In the genomic region with DNA sequence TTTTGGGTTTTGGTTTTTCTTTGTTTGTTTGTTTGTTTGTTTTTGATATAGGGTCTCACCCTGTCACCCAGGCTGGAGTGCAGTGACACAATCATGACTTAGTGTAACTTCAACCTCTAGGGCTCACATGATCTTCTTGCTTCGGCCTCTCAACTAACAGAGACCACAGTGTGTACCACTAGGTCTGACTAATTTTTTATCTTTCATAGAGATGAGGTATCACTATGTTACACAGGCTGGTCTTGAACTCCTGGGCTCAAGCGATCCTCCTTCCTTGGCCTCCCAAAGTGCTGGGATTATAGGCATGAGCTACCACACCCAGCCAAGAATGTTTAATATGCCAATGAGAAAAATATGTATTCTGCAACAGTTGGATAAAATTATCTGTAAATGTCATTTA, we compare ENCODE assay signal across 34 cellular contexts.
"Had no signal": no experiment of that assay in that cellular context is flagged by ENCODE, and none has a peak within 500 bp of the region (broad histone marks: within the 10 kb centered on the region; RNA-seq: fewer than 3 reads in every experiment).

No MANE protein-coding gene starts in this region.

- H3K27me3 ChIP-seq: MG63 had no signal

- H3K9me3 ChIP-seq: MG63 had no signal

- DNase-seq: Karpas-422, Kasumi-1, MG63, MM.1S, MV-4-11, NCI-H1048, NCI-H1092, NCI-H1092 treated with DMSO at 0.1 percent for 48 hours, NCI-H1105, NCI-H1105 treated with DMSO at 0.1 percent for 48 hours, NCI-H1417, NCI-H1417 treated with DMSO at 0.1 percent for 48 hours, NCI-H1436, NCI-H1436 treated with DMSO at 0.1 percent for 48 hours, NCI-H146, NCI-H1694, NCI-H1694 treated with DMSO at 0.1 percent for 48 hours, NCI-H187, NCI-H187 treated with DMSO at 0.1 percent for 48 hours, NCI-H1930, NCI-H2029, NCI-H2029 treated with DMSO at 0.1 percent for 48 hours, NCI-H2081, NCI-H2081 treated with DMSO at 0.1 percent for 48 hours, NCI-H2107, NCI-H2171, NCI-H2171 treated with DMSO at 0.1 percent for 48 hours, NCI-H2227 treated with DMSO at 0.1 percent for 48 hours, NCI-H226, NCI-H345, NCI-H446, NCI-H446 treated with DMSO at 0.1 percent for 48 hours, NCI-H510A, NCI-H510A treated with DMSO at 0.1 percent for 48 hours had no signal

- H3K36me3 ChIP-seq: MG63 had no signal

- H3K4me3 ChIP-seq: MG63 had no signal
